Comparison of ENCODE assay signal across 1 cellular context in genomic region chr12:52879394-52880351, GRCh38.
TF ChIP-seq lines count a peak whose summit lies in the region.

No MANE protein-coding gene starts in this region.

TF ChIP-seq in K562, 482 proteins besides CTCF, POLR2A, EP300 and RAD21 (continued from another document and continues in another):
- peak in 1 of 3 experiments; percentile 39; a peak in 1 of 6 replicates for TF ChIP-seq ZBTB11 (CRISPR knock-in tag; IDR thresholded peaks at IDR 0.05)
- TF ChIP-seq ZC3H8 (IDR thresholded peaks at IDR 0.05): no peak
- TF ChIP-seq SIN3B (IDR thresholded peaks at IDR 0.05; ENCODE audit: low read depth): no peak
- no peak for TF ChIP-seq ZNF253 (CRISPR knock-in tag; conservative IDR thresholded peaks at IDR 0.05)
- no peak; the same call in 1 of the 2 replicates for TF ChIP-seq BCOR (IDR thresholded peaks at IDR 0.05)
- TF ChIP-seq, protein P1, sequence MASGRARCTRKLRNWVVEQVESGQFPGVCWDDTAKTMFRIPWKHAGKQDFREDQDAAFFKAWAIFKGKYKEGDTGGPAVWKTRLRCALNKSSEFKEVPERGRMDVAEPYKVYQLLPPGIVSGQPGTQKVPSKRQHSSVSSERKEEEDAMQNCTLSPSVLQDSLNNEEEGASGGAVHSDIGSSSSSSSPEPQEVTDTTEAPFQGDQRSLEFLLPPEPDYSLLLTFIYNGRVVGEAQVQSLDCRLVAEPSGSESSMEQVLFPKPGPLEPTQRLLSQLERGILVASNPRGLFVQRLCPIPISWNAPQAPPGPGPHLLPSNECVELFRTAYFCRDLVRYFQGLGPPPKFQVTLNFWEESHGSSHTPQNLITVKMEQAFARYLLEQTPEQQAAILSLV (tag; IDR thresholded peaks at IDR 0.05): no peak
- TF ChIP-seq, protein P2, sequence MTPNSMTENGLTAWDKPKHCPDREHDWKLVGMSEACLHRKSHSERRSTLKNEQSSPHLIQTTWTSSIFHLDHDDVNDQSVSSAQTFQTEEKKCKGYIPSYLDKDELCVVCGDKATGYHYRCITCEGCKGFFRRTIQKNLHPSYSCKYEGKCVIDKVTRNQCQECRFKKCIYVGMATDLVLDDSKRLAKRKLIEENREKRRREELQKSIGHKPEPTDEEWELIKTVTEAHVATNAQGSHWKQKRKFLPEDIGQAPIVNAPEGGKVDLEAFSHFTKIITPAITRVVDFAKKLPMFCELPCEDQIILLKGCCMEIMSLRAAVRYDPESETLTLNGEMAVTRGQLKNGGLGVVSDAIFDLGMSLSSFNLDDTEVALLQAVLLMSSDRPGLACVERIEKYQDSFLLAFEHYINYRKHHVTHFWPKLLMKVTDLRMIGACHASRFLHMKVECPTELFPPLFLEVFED (CRISPR knock-in tag; conservative IDR thresholded peaks at IDR 0.05): no peak
- no peak for TF ChIP-seq ZNF175 (CRISPR knock-in tag; IDR thresholded peaks at IDR 0.05; ENCODE audit: low read depth)
- no peak for TF ChIP-seq ZNF184 (CRISPR knock-in tag; IDR thresholded peaks at IDR 0.05)
- TF ChIP-seq SMARCA4 (IDR thresholded peaks at IDR 0.05): no peak; the same call in 1 of the 2 replicates
- TF ChIP-seq CREB5 (CRISPR knock-in tag; IDR thresholded peaks at IDR 0.05): no peak
- no peak for TF ChIP-seq STAT5B (CRISPR knock-in tag; IDR thresholded peaks at IDR 0.05)
- TF ChIP-seq ZNF316 (IDR thresholded peaks at IDR 0.05): no peak
- TF ChIP-seq, protein P3, sequence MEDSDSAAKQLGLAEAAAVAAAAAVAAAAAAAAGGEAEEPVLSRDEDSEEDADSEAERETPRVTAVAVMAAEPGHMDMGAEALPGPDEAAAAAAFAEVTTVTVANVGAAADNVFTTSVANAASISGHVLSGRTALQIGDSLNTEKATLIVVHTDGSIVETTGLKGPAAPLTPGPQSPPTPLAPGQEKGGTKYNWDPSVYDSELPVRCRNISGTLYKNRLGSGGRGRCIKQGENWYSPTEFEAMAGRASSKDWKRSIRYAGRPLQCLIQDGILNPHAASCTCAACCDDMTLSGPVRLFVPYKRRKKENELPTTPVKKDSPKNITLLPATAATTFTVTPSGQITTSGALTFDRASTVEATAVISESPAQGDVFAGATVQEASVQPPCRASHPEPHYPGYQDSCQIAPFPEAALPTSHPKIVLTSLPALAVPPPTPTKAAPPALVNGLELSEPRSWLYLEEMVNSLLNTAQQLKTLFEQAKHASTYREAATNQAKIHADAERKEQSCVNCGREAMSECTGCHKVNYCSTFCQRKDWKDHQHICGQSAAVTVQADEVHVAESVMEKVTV (CRISPR knock-in tag; IDR thresholded peaks at IDR 0.05): peak; percentile 61
- peak; percentile 33; the same call in 1 of the 2 replicates for TF ChIP-seq OTX1 (CRISPR knock-in tag; IDR thresholded peaks at IDR 0.05)
- 0 out of 2 replicates have a peak, but pooled peaks have one; percentile 74 for TF ChIP-seq HDGF (IDR thresholded peaks at IDR 0.05)
- no peak for TF ChIP-seq ZBTB5 (IDR thresholded peaks at IDR 0.05)
- no peak for TF ChIP-seq IRF2 (CRISPR knock-in tag; IDR thresholded peaks at IDR 0.05)
- no peak for TF ChIP-seq MYBL2 (IDR thresholded peaks at IDR 0.05; ENCODE audit: low read depth)
- no peak for TF ChIP-seq MYBL2 (CRISPR knock-in tag; IDR thresholded peaks at IDR 0.05; ENCODE audit: borderline replicate concordance)
- 0 out of 2 replicates have a peak, but pooled peaks have one; percentile 36 for TF ChIP-seq E2F3 (CRISPR knock-in tag; IDR thresholded peaks at IDR 0.05)
- TF ChIP-seq TARDBP (IDR thresholded peaks at IDR 0.05): 0 out of 2 replicates have a peak, but pooled peaks have one; percentile 65
- no peak for TF ChIP-seq FOS (IDR thresholded peaks at IDR 0.05; ENCODE audit: extremely low read depth, insufficient read length)
- no peak for TF ChIP-seq MAFK (IDR thresholded peaks at IDR 0.05; ENCODE audit: low read length)
- no peak for TF ChIP-seq ZSCAN32 (CRISPR knock-in tag; IDR thresholded peaks at IDR 0.05)
- no peak for TF ChIP-seq PATZ1 (CRISPR knock-in tag; IDR thresholded peaks at IDR 0.05; ENCODE audit: borderline replicate concordance)
- no peak for TF ChIP-seq CHD7 (IDR thresholded peaks at IDR 0.05; ENCODE audit: low read depth, low read length)
- TF ChIP-seq ZNF12 (CRISPR knock-in tag; IDR thresholded peaks at IDR 0.05): no peak
- TF ChIP-seq RCOR1 (IDR thresholded peaks at IDR 0.05; ENCODE audit: borderline replicate concordance in 1 of 2, low read depth in 2 of 2, low read length in 2 of 2): peak in 1 of 2 experiments; percentile 74; a peak in 2 of 4 replicates
- TF ChIP-seq, protein P4, sequence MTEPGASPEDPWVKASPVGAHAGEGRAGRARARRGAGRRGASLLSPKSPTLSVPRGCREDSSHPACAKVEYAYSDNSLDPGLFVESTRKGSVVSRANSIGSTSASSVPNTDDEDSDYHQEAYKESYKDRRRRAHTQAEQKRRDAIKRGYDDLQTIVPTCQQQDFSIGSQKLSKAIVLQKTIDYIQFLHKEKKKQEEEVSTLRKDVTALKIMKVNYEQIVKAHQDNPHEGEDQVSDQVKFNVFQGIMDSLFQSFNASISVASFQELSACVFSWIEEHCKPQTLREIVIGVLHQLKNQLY (CRISPR knock-in tag; conservative IDR thresholded peaks at IDR 0.05): no peak
- TF ChIP-seq RBM34 (IDR thresholded peaks at IDR 0.05; ENCODE audit: borderline replicate concordance, insufficient read depth, low read length): no peak
